8 cellular contexts compared by ENCODE assay signal in genomic region chr12:122501489-122501989, GRCh38. TPM values are rescaled to one million over a fixed set of nuclear protein-coding genes. Genes with fewer than 3 reads are reported as not detected.
A peak's percentile ranks its signal among the peaks of the same experiment; 100 is the strongest.
DNase-seq lines count a peak whose midpoint lies in the region; ATAC-seq and TF ChIP-seq lines count a peak whose summit lies in the region.

No MANE protein-coding gene starts in this region.

- no peaks in the 10 kb centered on the region for H3K9me3 ChIP-seq in effector memory CD4-positive, alpha-beta T cell (ENCODE audit: control insufficient read depth, low read length)
- no peaks in the 10 kb centered on the region for H3K9me3 ChIP-seq in parathyroid adenoma (ENCODE audit: control insufficient read depth, low read length)

- H3K36me3 ChIP-seq in effector memory CD4-positive, alpha-beta T cell (ENCODE audit: control insufficient read depth, insufficient read depth, low read length), result peaks cover 28% of the 10 kb centered on the region
- H3K36me3 ChIP-seq in parathyroid adenoma (ENCODE audit: control insufficient read depth, insufficient read depth, low read length), result no peaks in the 10 kb centered on the region

- H3K27ac ChIP-seq in effector memory CD4-positive, alpha-beta T cell (ENCODE audit: insufficient read depth, low read length, poor library complexity, severe bottlenecking), result peak overlapping the region; percentile 67
- H3K27ac ChIP-seq in parathyroid adenoma, result peak overlapping the region; percentile 98

- peak overlapping the region; percentile 99 for H2AFZ ChIP-seq in parathyroid adenoma

- peak overlapping the region; percentile 42; the same call in 1 of the 2 replicates for H3K4me3 ChIP-seq in GM08714 (ENCODE audit: low read length)
- peak overlapping the region; percentile 39 for H3K4me3 ChIP-seq in effector memory CD4-positive, alpha-beta T cell (ENCODE audit: insufficient read depth, low read depth, low read length, poor library complexity, severe bottlenecking)
- H3K4me3 ChIP-seq in parathyroid adenoma (ENCODE audit: low read depth, low read length), result peak overlapping the region; percentile 99

- H3K9ac ChIP-seq in parathyroid adenoma, result no peak overlapping the region

- H3K79me2 ChIP-seq in parathyroid adenoma, result peaks cover 8% of the 10 kb centered on the region

- TF ChIP-seq CTCF in parathyroid adenoma (IDR thresholded peaks at IDR 0.05), result no peak

- peaks cover 14% of the 10 kb centered on the region for H3K4me1 ChIP-seq in effector memory CD4-positive, alpha-beta T cell (ENCODE audit: control insufficient read depth, insufficient read depth, low read length, poor library complexity, severe bottlenecking)
- H3K4me1 ChIP-seq in parathyroid adenoma, result no peaks in the 10 kb centered on the region

- no peaks in the 10 kb centered on the region for H3K27me3 ChIP-seq in effector memory CD4-positive, alpha-beta T cell (replicated peaks; ENCODE audit: control insufficient read depth, insufficient read depth, low read length, poor library complexity, severe bottlenecking)
- no peaks in the 10 kb centered on the region for H3K27me3 ChIP-seq in parathyroid adenoma (ENCODE audit: control insufficient read depth, insufficient read depth, low read length)

- peak overlapping the region; percentile 92 for H3K4me2 ChIP-seq in parathyroid adenoma (ENCODE audit: low read length)

- ATAC-seq in GM19467 (IDR thresholded peaks at IDR 0.05; ENCODE audit: unreplicated experiment), result no peak

- DNase-seq in NOMO-1 (lab: John Stamatoyannopoulos, UW; ENCODE audit: unreplicated experiment in 2 of 2), result peak; percentile 61 to 68
- DNase-seq in effector memory CD4-positive, alpha-beta T cell, result no peak
- DNase-seq in dedifferentiated amniotic fluid mesenchymal stem cell (ENCODE audit: extremely low spot score), result no peak
- no peak for DNase-seq in stimulated activated CD4-positive, alpha-beta T cell treated with anti-CD3 and anti-CD28 coated beads, Interleukin-2, amount 100 ng/mL, for 24 hours
- DNase-seq in cerebellum (ENCODE audit: low spot score), result no peak

RNA-seq across cellular contexts. Expression of gene ZCCHC8, which starts 0.8 kb away (rescaled TPM):
- total RNA-seq in cerebellum, result 37.6 TPM

RNA-seq across cellular contexts. Expression of gene RSRC2, which starts 25.2 kb away (rescaled TPM):
- 82.8 TPM for total RNA-seq in cerebellum

RNA-seq across cellular contexts. Expression of gene KNTC1, which starts 25.5 kb away (rescaled TPM):
- total RNA-seq in cerebellum, result 60.8 TPM

Comparison
In these comparisons a context has a peak if more than half of its experiments do, and no peak if none do; other contexts are left out.
1. H3K4me3 ChIP-seq: peak in every context shown above with its lines; median percentile 99 in parathyroid adenoma; 42 in GM08714; 39 in effector memory CD4-positive, alpha-beta T cell.
2. DNase-seq: peak in NOMO-1 (2 of 2); none in effector memory CD4-positive, alpha-beta T cell (0 of 3), dedifferentiated amniotic fluid mesenchymal stem cell (single experiment), stimulated activated CD4-positive, alpha-beta T cell treated with anti-CD3 and anti-CD28 coated beads, Interleukin-2, amount 100 ng/mL, for 24 hours (0 of 2) and cerebellum (single experiment).